In genomic region chr1:85480566-85480965, GRCh38 we compare ENCODE assay signal across 36 cellular contexts. TPM values are rescaled to one million over a fixed set of nuclear protein-coding genes. Genes with fewer than 3 reads are reported as not detected.
"Had no signal": no experiment of that assay in that cellular context is flagged by ENCODE, and none has a peak within 500 bp of the region (broad histone marks: within the 10 kb centered on the region; RNA-seq: fewer than 3 reads in every experiment).

No MANE protein-coding gene starts in this region.

- H3K27me3 Mint-ChIP-seq: activated naive CD4-positive, alpha-beta T cell treated with anti-CD3 and anti-CD28 coated beads, Interleukin-2, amount 10 ng/mL, durations not matched to agents 7 days and 5 days had no signal

- H3K4me3 Mint-ChIP-seq: activated naive CD4-positive, alpha-beta T cell treated with anti-CD3 and anti-CD28 coated beads, Interleukin-2, amount 10 ng/mL, durations not matched to agents 7 days and 5 days; activated naive CD4-positive, alpha-beta T cell treated with anti-CD3 and anti-CD28 coated beads, Interleukin-2, amount 50 U/mL, for 24 hours; activated naive CD8-positive, alpha-beta T cell; activated naive CD8-positive, alpha-beta T cell treated with anti-CD3 and anti-CD28 coated beads for 36 hours; activated naive CD8-positive, alpha-beta T cell treated with anti-CD3 and anti-CD28 coated beads, Interleukin-2, amount 10 ng/mL, durations not matched to agents 7 days and 5 days; activated naive CD8-positive, alpha-beta T cell treated with anti-CD3 and anti-CD28 coated beads, Interleukin-2, amount 50 U/mL, for 24 hours; activated T-cell treated with anti-CD3 and anti-CD28 coated beads, Interleukin-2, amount 50 U/mL, for 24 hours; activated T-cell treated with anti-CD3 and anti-CD28 coated beads, Interleukin-2, amount 50 U/mL, for 4 hours; activated T-cell treated with anti-CD3 and anti-CD28 coated beads, Interleukin-2, amount 50 U/mL, for 72 hours; activated T-helper 1 cell treated with anti-CD3 and anti-CD28 coated beads, Interleukin-12 subunit alpha, Interleukin-12 subunit beta, Interleukin-2, Interleukin-4 antibody, amounts not matched to agents 30 ng/mL and 10 ng/mL and 1 ng/mL, durations not matched to agents 14 hours and 24 hours and 36 hours; activated T-helper 17 cell treated with anti-CD3 and anti-CD28 coated beads, Interleukin-2, amount 50 U/mL, for 72 hours; brain; central memory CD8-positive, alpha-beta T cell had no signal

- H3K36me3 Mint-ChIP-seq: activated naive CD4-positive, alpha-beta T cell treated with anti-CD3 and anti-CD28 coated beads, Interleukin-2, amount 10 ng/mL, durations not matched to agents 7 days and 5 days; activated naive CD4-positive, alpha-beta T cell treated with anti-CD3 and anti-CD28 coated beads, Interleukin-2, amount 50 U/mL, for 24 hours; activated naive CD4-positive, alpha-beta T cell treated with anti-CD3 and anti-CD28 coated beads, Interleukin-2, amount 50 U/mL, for 72 hours; activated naive CD8-positive, alpha-beta T cell; activated naive CD8-positive, alpha-beta T cell treated with anti-CD3 and anti-CD28 coated beads for 36 hours; activated naive CD8-positive, alpha-beta T cell treated with anti-CD3 and anti-CD28 coated beads, Interleukin-2, amount 10 ng/mL, durations not matched to agents 7 days and 5 days; brain had no signal

- FAIRE-seq: astrocyte, bronchial epithelial cell had no signal

- H3K4me1 Mint-ChIP-seq: activated naive CD4-positive, alpha-beta T cell treated with anti-CD3 and anti-CD28 coated beads, Interleukin-2, amount 10 ng/mL, durations not matched to agents 7 days and 5 days; activated naive CD4-positive, alpha-beta T cell treated with anti-CD3 and anti-CD28 coated beads, Interleukin-2, amount 50 U/mL, for 24 hours; activated naive CD8-positive, alpha-beta T cell treated with anti-CD3 and anti-CD28 coated beads, Interleukin-2, amount 10 ng/mL, durations not matched to agents 7 days and 5 days; activated naive CD8-positive, alpha-beta T cell treated with anti-CD3 and anti-CD28 coated beads, Interleukin-2, amount 50 U/mL, for 24 hours; activated T-helper 17 cell treated with anti-CD3 and anti-CD28 coated beads, Interleukin-2, amount 50 U/mL, for 72 hours; brain; central memory CD8-positive, alpha-beta T cell had no signal

- DNase-seq: activated effector memory CD4-positive, alpha-beta T cell treated with anti-CD3 and anti-CD28 coated beads, Interleukin-2, amount 50 U/mL, for 16 hours; activated effector memory CD4-positive, alpha-beta T cell treated with Interleukin-2 at 50 U/mL for 16 hours; activated gamma-delta T cell; activated gamma-delta T cell treated with Interleukin-2 at 50 U/mL for 16 hours; activated naive CD4-positive, alpha-beta T cell; activated naive CD4-positive, alpha-beta T cell treated with anti-CD3 and anti-CD28 coated beads, Interleukin-2, amount 10 ng/mL, durations not matched to agents 7 days and 5 days; activated naive CD4-positive, alpha-beta T cell treated with anti-CD3 and anti-CD28 coated beads, Interleukin-2, amount 50 U/mL, for 16 hours; activated naive CD4-positive, alpha-beta T cell treated with Interleukin-2 at 50 U/mL for 16 hours; activated naive CD8-positive, alpha-beta T cell treated with anti-CD3 and anti-CD28 coated beads for 36 hours; activated naive CD8-positive, alpha-beta T cell treated with anti-CD3 and anti-CD28 coated beads, Interleukin-2, amount 10 ng/mL, durations not matched to agents 7 days and 5 days; activated naive CD8-positive, alpha-beta T cell treated with anti-CD3 and anti-CD28 coated beads, Interleukin-2, amount 50 U/mL, for 24 hours; activated T-cell treated with anti-CD3 and anti-CD28 coated beads, Interleukin-2, amount 50 U/mL, for 24 hours; activated T-cell treated with anti-CD3 and anti-CD28 coated beads, Interleukin-2, amount 50 U/mL, for 4 hours; activated T-cell treated with anti-CD3 and anti-CD28 coated beads, Interleukin-2, amount 50 U/mL, for 48 hours; activated T-cell treated with anti-CD3 and anti-CD28 coated beads, Interleukin-2, amount 50 U/mL, for 72 hours; adrenal gland; amniotic stem cell; amygdala; anterior cingulate cortex; aorta; body of pancreas; brain microvascular endothelial cell; caudate nucleus; central memory CD4-positive, alpha-beta T cell; cerebellar nuclear complex; colonic mucosa had no signal

- H3K27ac Mint-ChIP-seq: activated naive CD4-positive, alpha-beta T cell treated with anti-CD3 and anti-CD28 coated beads, Interleukin-2, amount 10 ng/mL, durations not matched to agents 7 days and 5 days; activated naive CD4-positive, alpha-beta T cell treated with anti-CD3 and anti-CD28 coated beads, Interleukin-2, amount 50 U/mL, for 24 hours; activated naive CD4-positive, alpha-beta T cell treated with anti-CD3 and anti-CD28 coated beads, Interleukin-2, amount 50 U/mL, for 72 hours; activated naive CD8-positive, alpha-beta T cell; activated naive CD8-positive, alpha-beta T cell treated with anti-CD3 and anti-CD28 coated beads for 36 hours; activated naive CD8-positive, alpha-beta T cell treated with anti-CD3 and anti-CD28 coated beads, Interleukin-2, amount 10 ng/mL, durations not matched to agents 7 days and 5 days; activated naive CD8-positive, alpha-beta T cell treated with anti-CD3 and anti-CD28 coated beads, Interleukin-2, amount 50 U/mL, for 24 hours; activated T-cell treated with anti-CD3 and anti-CD28 coated beads, Interleukin-2, amount 50 U/mL, for 24 hours; activated T-cell treated with anti-CD3 and anti-CD28 coated beads, Interleukin-2, amount 50 U/mL, for 72 hours; activated T-helper 1 cell treated with anti-CD3 and anti-CD28 coated beads, Interleukin-12 subunit alpha, Interleukin-12 subunit beta, Interleukin-2, Interleukin-4 antibody, amounts not matched to agents 30 ng/mL and 10 ng/mL and 1 ng/mL, durations not matched to agents 14 hours and 24 hours and 36 hours; activated T-helper 17 cell treated with anti-CD3 and anti-CD28 coated beads, Interleukin-2, amount 50 U/mL, for 72 hours; activated T-helper 2 cell treated with anti-CD3 and anti-CD28 coated beads, Interferon-gamma antibody, Interleukin-2, Interleukin-4, amounts not matched to agents 10 μg/mL and 5 μg/mL and 100 μg/mL, durations not matched to agents 14 hours and 24 hours and 36 hours; brain had no signal

- ATAC-seq: activated naive CD4-positive, alpha-beta T cell treated with anti-CD3 and anti-CD28 coated beads, Interleukin-2, amount 50 U/mL, for 72 hours; activated naive CD8-positive, alpha-beta T cell treated with anti-CD3 and anti-CD28 coated beads, Interleukin-2, amount 50 U/mL, for 24 hours; activated T-cell treated with anti-CD3 and anti-CD28 coated beads, Interleukin-2, amount 50 U/mL, for 4 hours; activated T-cell treated with anti-CD3 and anti-CD28 coated beads, Interleukin-2, amount 50 U/mL, for 72 hours; activated T-helper 17 cell treated with anti-CD3 and anti-CD28 coated beads, Interleukin-2, amount 50 U/mL, for 72 hours; body of pancreas had no signal

- H3K9me3 Mint-ChIP-seq: activated naive CD4-positive, alpha-beta T cell treated with anti-CD3 and anti-CD28 coated beads, Interleukin-2, amount 10 ng/mL, durations not matched to agents 7 days and 5 days; activated naive CD4-positive, alpha-beta T cell treated with anti-CD3 and anti-CD28 coated beads, Interleukin-2, amount 50 U/mL, for 24 hours; activated naive CD4-positive, alpha-beta T cell treated with anti-CD3 and anti-CD28 coated beads, Interleukin-2, amount 50 U/mL, for 72 hours; activated naive CD8-positive, alpha-beta T cell treated with anti-CD3 and anti-CD28 coated beads for 36 hours; activated naive CD8-positive, alpha-beta T cell treated with anti-CD3 and anti-CD28 coated beads, Interleukin-2, amount 10 ng/mL, durations not matched to agents 7 days and 5 days; activated naive CD8-positive, alpha-beta T cell treated with anti-CD3 and anti-CD28 coated beads, Interleukin-2, amount 50 U/mL, for 24 hours; activated T-cell treated with anti-CD3 and anti-CD28 coated beads, Interleukin-2, amount 50 U/mL, for 24 hours; activated T-cell treated with anti-CD3 and anti-CD28 coated beads, Interleukin-2, amount 50 U/mL, for 4 hours; activated T-cell treated with anti-CD3 and anti-CD28 coated beads, Interleukin-2, amount 50 U/mL, for 72 hours; activated T-helper 1 cell treated with anti-CD3 and anti-CD28 coated beads, Interleukin-12 subunit alpha, Interleukin-12 subunit beta, Interleukin-2, Interleukin-4 antibody, amounts not matched to agents 30 ng/mL and 10 ng/mL and 1 ng/mL, durations not matched to agents 14 hours and 24 hours and 36 hours; activated T-helper 17 cell treated with anti-CD3 and anti-CD28 coated beads, Interleukin-2, amount 50 U/mL, for 72 hours; activated T-helper 2 cell treated with anti-CD3 and anti-CD28 coated beads, Interferon-gamma antibody, Interleukin-2, Interleukin-4, amounts not matched to agents 10 μg/mL and 5 μg/mL and 100 μg/mL, durations not matched to agents 14 hours and 24 hours and 36 hours; central memory CD8-positive, alpha-beta T cell had no signal

RNA-seq across cellular contexts. Expression of gene DDAH1, which starts 15.6 kb away (rescaled TPM):
- total RNA-seq: activated naive CD4-positive, alpha-beta T cell treated with anti-CD3 and anti-CD28 coated beads, Interleukin-2, amount 50 U/mL, for 72 hours; activated naive CD8-positive, alpha-beta T cell treated with anti-CD3 and anti-CD28 coated beads, Interleukin-2, amount 10 ng/mL, durations not matched to agents 7 days and 5 days; activated T-helper 1 cell treated with anti-CD3 and anti-CD28 coated beads, Interleukin-12 subunit alpha, Interleukin-12 subunit beta, Interleukin-2, Interleukin-4 antibody, amounts not matched to agents 30 ng/mL and 10 ng/mL and 1 ng/mL, durations not matched to agents 14 hours and 24 hours and 36 hours; activated T-helper 2 cell treated with anti-CD3 and anti-CD28 coated beads, Interferon-gamma antibody, Interleukin-2, Interleukin-4, amounts not matched to agents 10 μg/mL and 5 μg/mL and 100 μg/mL, durations not matched to agents 14 hours and 24 hours and 36 hours had no signal
